9 cellular contexts compared by ENCODE assay signal in genomic region chr2:174553811-174554493, GRCh38. TPM values are rescaled to one million over a fixed set of nuclear protein-coding genes. Genes with fewer than 3 reads are reported as not detected.
DNase-seq lines count a peak whose midpoint lies in the region; ATAC-seq and TF ChIP-seq lines count a peak whose summit lies in the region.
"Had no signal": no experiment of that assay in that cellular context is flagged by ENCODE, and none has a peak within 500 bp of the region (broad histone marks: within the 10 kb centered on the region; RNA-seq: fewer than 3 reads in every experiment).

No MANE protein-coding gene starts in this region.

- no peak overlapping the region for H3K4me3 ChIP-seq in lower lobe of right lung

- H3K4me1 ChIP-seq in lower lobe of right lung, result no peaks in the 10 kb centered on the region

- intact Hi-C loops in lower lobe of right lung (cut with DNase I), result no loop called here

- H3K27ac ChIP-seq in lower lobe of right lung, result no peak overlapping the region

- peak; percentile 40 for DNase-seq in OCI-M1 (lab: John Stamatoyannopoulos, UW)
- no peak for DNase-seq in lower lobe of right lung
- no peak for DNase-seq in NCI-H524 treated with DMSO at 0.1 percent for 48 hours (lab: John Stamatoyannopoulos, UW)
- no peak for DNase-seq in NCI-H510A treated with DMSO at 0.1 percent for 48 hours (lab: John Stamatoyannopoulos, UW)
- DNase-seq: NCI-H748 treated with DMSO at 0.1 percent for 48 hours had no signal

- ATAC-seq in GM18511 (IDR thresholded peaks at IDR 0.05; ENCODE audit: unreplicated experiment) (peak; percentile 75), HG02642 (IDR thresholded peaks at IDR 0.05; ENCODE audit: poor library complexity, unreplicated experiment) (peak; percentile 76), lower lobe of right lung (peak; percentile 24 to 37), GM18858 (IDR thresholded peaks at IDR 0.05; ENCODE audit: unreplicated experiment) (no peak), GM21825 (IDR thresholded peaks at IDR 0.05; ENCODE audit: unreplicated experiment) (no peak)

- peaks cover 6% of the 10 kb centered on the region for H3K36me3 ChIP-seq in lower lobe of right lung

- no peak for TF ChIP-seq CTCF in lower lobe of right lung (IDR thresholded peaks at IDR 0.05)

- H3K9me3 ChIP-seq in lower lobe of right lung, result no peaks in the 10 kb centered on the region

- H3K27me3 ChIP-seq in lower lobe of right lung (ENCODE audit: low read depth), result no peaks in the 10 kb centered on the region

RNA-seq across cellular contexts. Expression of gene WIPF1, which starts 43.7 kb away (rescaled TPM):
- total RNA-seq in lower lobe of right lung, result 84.4 TPM

Comparison
In these comparisons a context has a peak if more than half of its experiments do, and no peak if none do; other contexts are left out.
1. ATAC-seq: peak in GM18511 (single experiment), HG02642 (single experiment) and lower lobe of right lung (2 of 2); none in GM18858 (single experiment) and GM21825 (single experiment).